Comparison of ENCODE assay signal across 33 cellular contexts in the genomic region with DNA sequence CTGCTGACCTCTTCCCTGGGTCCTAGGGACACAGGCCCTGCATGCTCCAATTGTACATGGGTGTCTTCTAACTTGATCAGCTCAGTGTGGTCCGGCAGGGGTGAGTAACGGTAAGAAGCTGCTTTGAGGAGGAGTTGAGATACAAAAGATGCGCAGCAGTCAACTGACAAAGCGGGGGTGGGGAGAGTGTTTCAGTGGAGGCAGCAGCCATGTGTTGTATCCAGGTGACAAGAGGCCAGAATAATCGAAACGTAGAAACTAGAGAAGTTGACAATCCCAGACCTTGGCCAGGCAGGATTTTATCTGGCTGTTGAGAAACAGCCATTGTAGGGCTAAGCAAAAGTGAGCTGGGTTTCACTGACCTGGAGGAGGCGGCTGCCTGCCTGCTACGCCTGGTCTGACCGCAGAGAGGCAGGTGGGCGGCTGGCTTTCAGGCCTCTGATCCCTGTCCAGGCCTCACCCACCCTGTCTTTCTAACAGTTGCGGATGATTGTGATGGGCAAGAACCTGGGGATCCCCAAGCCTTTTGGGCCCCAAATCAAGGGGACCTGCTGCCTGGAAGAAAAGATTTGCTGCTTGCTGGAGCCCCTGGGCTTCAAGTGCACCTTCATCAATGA. TPM values are rescaled to one million over a fixed set of nuclear protein-coding genes. Genes with fewer than 3 reads are reported as not detected.
"Had no signal": no experiment of that assay in that cellular context is flagged by ENCODE, and none has a peak within 500 bp of the region (broad histone marks: within the 10 kb centered on the region; RNA-seq: fewer than 3 reads in every experiment).

No MANE protein-coding gene starts in this region.

- H3K27ac ChIP-seq: adrenal gland, breast epithelium, hepatocyte, parathyroid adenoma, tibial artery had no signal

- H3K9me3 Mint-ChIP-seq: activated T-helper 1 cell treated with anti-CD3 and anti-CD28 coated beads, Interleukin-12 subunit alpha, Interleukin-12 subunit beta, Interleukin-2, Interleukin-4 antibody, amounts not matched to agents 30 ng/mL and 10 ng/mL and 1 ng/mL, durations not matched to agents 14 hours and 24 hours and 36 hours; central memory CD8-positive, alpha-beta T cell; effector memory CD8-positive, alpha-beta T cell; mesothelial cell of epicardium; natural killer cell; stimulated activated effector memory CD8-positive, alpha-beta T cell treated with anti-CD3 and anti-CD28 coated beads, Interleukin-12 subunit alpha, Interleukin-12 subunit beta, amount 100 ng/mL, for 72 hours; stimulated activated naive CD8-positive, alpha-beta T cell treated with anti-CD3 and anti-CD28 coated beads, Interleukin-15, amount 100 ng/mL, for 72 hours had no signal

- H3K9me3 ChIP-seq: adrenal gland, breast epithelium, tibial artery had no signal

- H3K4me1 ChIP-seq: adrenal gland, parathyroid adenoma, tibial artery had no signal

- FAIRE-seq: colon, endothelial cell of umbilical vein, frontal cortex, small intestine had no signal

- H3K4me3 Mint-ChIP-seq: activated T-helper 1 cell treated with anti-CD3 and anti-CD28 coated beads, Interleukin-12 subunit alpha, Interleukin-12 subunit beta, Interleukin-2, Interleukin-4 antibody, amounts not matched to agents 30 ng/mL and 10 ng/mL and 1 ng/mL, durations not matched to agents 14 hours and 24 hours and 36 hours; central memory CD8-positive, alpha-beta T cell; effector memory CD8-positive, alpha-beta T cell; mesothelial cell of epicardium; natural killer cell; stimulated activated effector memory CD8-positive, alpha-beta T cell treated with anti-CD3 and anti-CD28 coated beads, Interleukin-12 subunit alpha, Interleukin-12 subunit beta, amount 100 ng/mL, for 72 hours; stimulated activated naive CD8-positive, alpha-beta T cell treated with anti-CD3 and anti-CD28 coated beads, Interleukin-15, amount 100 ng/mL, for 72 hours had no signal

- H3K4me3 ChIP-seq: adrenal gland, breast epithelium, hepatocyte, tibial artery had no signal

- H3K27ac Mint-ChIP-seq: activated T-helper 1 cell treated with anti-CD3 and anti-CD28 coated beads, Interleukin-12 subunit alpha, Interleukin-12 subunit beta, Interleukin-2, Interleukin-4 antibody, amounts not matched to agents 30 ng/mL and 10 ng/mL and 1 ng/mL, durations not matched to agents 14 hours and 24 hours and 36 hours; effector memory CD8-positive, alpha-beta T cell; mesothelial cell of epicardium; natural killer cell; stimulated activated effector memory CD8-positive, alpha-beta T cell treated with anti-CD3 and anti-CD28 coated beads, Interleukin-12 subunit alpha, Interleukin-12 subunit beta, amount 100 ng/mL, for 72 hours had no signal

- H3K36me3 Mint-ChIP-seq: mesothelial cell of epicardium, natural killer cell had no signal

- H3K4me2 ChIP-seq: hepatocyte had no signal

- DNase-seq: activated CD4-positive, alpha-beta T cell treated with anti-CD3 and anti-CD28 coated beads for 4 hours; activated CD4-positive, alpha-beta T cell treated with anti-CD3 and anti-CD28 coated beads, Interleukin-2, amount 50 U/mL, for 48 hours; activated CD4-positive, CD25-positive, alpha-beta regulatory T cell; activated CD8-positive, alpha-beta memory T cell treated with anti-CD3 and anti-CD28 coated beads, Interleukin-2, amount 50 U/mL, for 48 hours; activated gamma-delta T cell; activated naive CD4-positive, alpha-beta T cell treated with anti-CD3 and anti-CD28 coated beads, Interleukin-2, amount 50 U/mL, for 16 hours; adrenal gland; effector memory CD8-positive, alpha-beta T cell; glutamatergic neuron; left ventricle myocardium superior; mammary epithelial cell; natural killer cell; small intestine; stimulated activated CD4-positive, alpha-beta T cell treated with anti-CD3 and anti-CD28 coated beads, Interleukin-2, amount 100 ng/mL, for 24 hours; stimulated activated naive CD8-positive, alpha-beta T cell treated with anti-CD3 and anti-CD28 coated beads, Interleukin-15, amount 100 ng/mL, for 72 hours; T-helper 9 cell; tibial artery had no signal

- H3K79me2 ChIP-seq: hepatocyte, parathyroid adenoma had no signal

- ATAC-seq: effector memory CD8-positive, alpha-beta T cell; esophagus mucosa; left ventricle myocardium superior; natural killer cell; sciatic nerve; stimulated activated effector memory CD8-positive, alpha-beta T cell treated with anti-CD3 and anti-CD28 coated beads, Interleukin-12 subunit alpha, Interleukin-12 subunit beta, amount 100 ng/mL, for 72 hours; stimulated activated naive CD8-positive, alpha-beta T cell treated with anti-CD3 and anti-CD28 coated beads, Interleukin-15, amount 100 ng/mL, for 72 hours had no signal

- H3K27me3 ChIP-seq: adrenal gland, breast epithelium, hepatocyte, tibial artery had no signal

- H2AFZ ChIP-seq: hepatocyte, parathyroid adenoma had no signal

- H3K36me3 ChIP-seq: adrenal gland, breast epithelium, tibial artery had no signal

- H3K9ac ChIP-seq: parathyroid adenoma had no signal

- H3K4me1 Mint-ChIP-seq: central memory CD8-positive, alpha-beta T cell; mesothelial cell of epicardium; natural killer cell; stimulated activated effector memory CD8-positive, alpha-beta T cell treated with anti-CD3 and anti-CD28 coated beads, Interleukin-12 subunit alpha, Interleukin-12 subunit beta, amount 100 ng/mL, for 72 hours had no signal

- H3K27me3 Mint-ChIP-seq: central memory CD8-positive, alpha-beta T cell; effector memory CD8-positive, alpha-beta T cell; stimulated activated naive CD8-positive, alpha-beta T cell treated with anti-CD3 and anti-CD28 coated beads, Interleukin-15, amount 100 ng/mL, for 72 hours had no signal

RNA-seq across cellular contexts. Expression of a gene that starts 28.8 kb away (rescaled TPM):
- total RNA-seq: activated CD8-positive, alpha-beta memory T cell treated with anti-CD3 and anti-CD28 coated beads for 36 hours; activated T-helper 1 cell treated with anti-CD3 and anti-CD28 coated beads, Interleukin-12 subunit alpha, Interleukin-12 subunit beta, Interleukin-2, Interleukin-4 antibody, amounts not matched to agents 30 ng/mL and 10 ng/mL and 1 ng/mL, durations not matched to agents 14 hours and 24 hours and 36 hours; adrenal gland; breast epithelium; dermis microvascular lymphatic vessel endothelial cell; endothelial cell of umbilical vein; esophagus mucosa; frontal cortex; hepatocyte; left ventricle myocardium superior; mammary epithelial cell; mesothelial cell of epicardium; natural killer cell; sciatic nerve; T-helper 1 cell treated with Interleukin-12 subunit alpha and Interleukin-12 subunit beta and Interleukin-4 antibody, amounts not matched to agents 30 ng/mL and 1 ng/mL, for 36 hours; ureter had no signal
- polyA plus RNA-seq: adrenal gland, endothelial cell of umbilical vein, hepatocyte, small intestine had no signal
